Comparison of ENCODE assay signal across 1 cellular context in the genomic region with DNA sequence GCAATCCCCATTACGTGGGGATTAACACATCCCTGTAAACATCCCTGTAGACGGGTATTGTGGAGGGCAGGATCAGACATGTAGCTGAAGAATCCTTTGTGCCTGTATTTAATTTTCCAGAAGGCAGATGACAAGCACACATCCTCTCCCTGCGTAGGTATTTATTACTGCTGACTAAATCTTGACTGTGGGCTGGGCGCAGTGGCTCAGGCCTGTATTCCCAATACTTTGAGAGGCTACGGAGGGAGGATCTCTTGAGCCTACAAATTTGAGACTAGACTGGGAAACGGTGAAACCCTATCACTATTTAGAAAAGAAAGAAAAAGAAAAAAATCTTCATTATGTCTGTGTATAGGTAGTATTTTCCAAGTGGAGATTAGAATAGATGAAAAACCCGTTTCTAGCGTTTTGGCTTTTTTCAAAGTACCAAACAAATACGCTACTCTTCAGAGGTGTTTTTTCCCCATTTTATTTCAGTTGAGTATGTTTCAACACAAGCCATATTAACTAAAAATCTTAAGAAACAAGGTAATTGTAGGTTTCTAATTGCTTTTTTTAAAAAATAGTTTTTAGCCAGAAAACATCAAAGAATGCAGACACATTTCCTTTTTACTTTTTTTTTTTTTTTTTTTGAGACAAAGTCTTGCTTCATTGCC.
A peak's percentile ranks its signal among the peaks of the same experiment; 100 is the strongest.
TF ChIP-seq lines count a peak whose summit lies in the region.

No MANE protein-coding gene starts in this region.

TF ChIP-seq in HEK293, 187 proteins besides CTCF, POLR2A, EP300 and RAD21 (continued from another document):
- TF ChIP-seq, protein P1, sequence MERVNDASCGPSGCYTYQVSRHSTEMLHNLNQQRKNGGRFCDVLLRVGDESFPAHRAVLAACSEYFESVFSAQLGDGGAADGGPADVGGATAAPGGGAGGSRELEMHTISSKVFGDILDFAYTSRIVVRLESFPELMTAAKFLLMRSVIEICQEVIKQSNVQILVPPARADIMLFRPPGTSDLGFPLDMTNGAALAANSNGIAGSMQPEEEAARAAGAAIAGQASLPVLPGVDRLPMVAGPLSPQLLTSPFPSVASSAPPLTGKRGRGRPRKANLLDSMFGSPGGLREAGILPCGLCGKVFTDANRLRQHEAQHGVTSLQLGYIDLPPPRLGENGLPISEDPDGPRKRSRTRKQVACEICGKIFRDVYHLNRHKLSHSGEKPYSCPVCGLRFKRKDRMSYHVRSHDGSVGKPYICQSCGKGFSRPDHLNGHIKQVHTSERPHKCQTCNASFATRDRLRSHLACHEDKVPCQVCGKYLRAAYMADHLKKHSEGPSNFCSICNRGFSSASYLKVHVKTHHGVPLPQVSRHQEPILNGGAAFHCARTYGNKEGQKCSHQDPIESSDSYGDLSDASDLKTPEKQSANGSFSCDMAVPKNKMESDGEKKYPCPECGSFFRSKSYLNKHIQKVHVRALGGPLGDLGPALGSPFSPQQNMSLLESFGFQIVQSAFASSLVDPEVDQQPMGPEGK (tag by site-specific recombination; IDR thresholded peaks at IDR 0.05) = 0 out of 2 replicates have a peak, but pooled peaks have one; percentile 10
- TF ChIP-seq ZSCAN16 (tag by site-specific recombination; IDR thresholded peaks at IDR 0.05) (no peak), ZIC2 (tag by site-specific recombination; IDR thresholded peaks at IDR 0.05) (no peak), ZFP37 (tag by site-specific recombination; IDR thresholded peaks at IDR 0.05) (no peak), ZNF350 (tag by site-specific recombination; IDR thresholded peaks at IDR 0.05) (no peak), ZEB2 (tag by site-specific recombination; IDR thresholded peaks at IDR 0.05) (peak; percentile 51), ZBTB17 (tag by site-specific recombination; IDR thresholded peaks at IDR 0.05) (peak; percentile 95), ZNF2 (tag by site-specific recombination; IDR thresholded peaks at IDR 0.05) (no peak), SP2 (tag by site-specific recombination; IDR thresholded peaks at IDR 0.05) (peak; percentile 69)
- TF ChIP-seq, protein P2, sequence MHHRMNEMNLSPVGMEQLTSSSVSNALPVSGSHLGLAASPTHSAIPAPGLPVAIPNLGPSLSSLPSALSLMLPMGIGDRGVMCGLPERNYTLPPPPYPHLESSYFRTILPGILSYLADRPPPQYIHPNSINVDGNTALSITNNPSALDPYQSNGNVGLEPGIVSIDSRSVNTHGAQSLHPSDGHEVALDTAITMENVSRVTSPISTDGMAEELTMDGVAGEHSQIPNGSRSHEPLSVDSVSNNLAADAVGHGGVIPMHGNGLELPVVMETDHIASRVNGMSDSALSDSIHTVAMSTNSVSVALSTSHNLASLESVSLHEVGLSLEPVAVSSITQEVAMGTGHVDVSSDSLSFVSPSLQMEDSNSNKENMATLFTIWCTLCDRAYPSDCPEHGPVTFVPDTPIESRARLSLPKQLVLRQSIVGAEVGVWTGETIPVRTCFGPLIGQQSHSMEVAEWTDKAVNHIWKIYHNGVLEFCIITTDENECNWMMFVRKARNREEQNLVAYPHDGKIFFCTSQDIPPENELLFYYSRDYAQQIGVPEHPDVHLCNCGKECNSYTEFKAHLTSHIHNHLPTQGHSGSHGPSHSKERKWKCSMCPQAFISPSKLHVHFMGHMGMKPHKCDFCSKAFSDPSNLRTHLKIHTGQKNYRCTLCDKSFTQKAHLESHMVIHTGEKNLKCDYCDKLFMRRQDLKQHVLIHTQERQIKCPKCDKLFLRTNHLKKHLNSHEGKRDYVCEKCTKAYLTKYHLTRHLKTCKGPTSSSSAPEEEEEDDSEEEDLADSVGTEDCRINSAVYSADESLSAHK (tag by site-specific recombination; IDR thresholded peaks at IDR 0.05) = 0 out of 2 replicates have a peak, but pooled peaks have one; percentile 9
- TF ChIP-seq, protein P3, sequence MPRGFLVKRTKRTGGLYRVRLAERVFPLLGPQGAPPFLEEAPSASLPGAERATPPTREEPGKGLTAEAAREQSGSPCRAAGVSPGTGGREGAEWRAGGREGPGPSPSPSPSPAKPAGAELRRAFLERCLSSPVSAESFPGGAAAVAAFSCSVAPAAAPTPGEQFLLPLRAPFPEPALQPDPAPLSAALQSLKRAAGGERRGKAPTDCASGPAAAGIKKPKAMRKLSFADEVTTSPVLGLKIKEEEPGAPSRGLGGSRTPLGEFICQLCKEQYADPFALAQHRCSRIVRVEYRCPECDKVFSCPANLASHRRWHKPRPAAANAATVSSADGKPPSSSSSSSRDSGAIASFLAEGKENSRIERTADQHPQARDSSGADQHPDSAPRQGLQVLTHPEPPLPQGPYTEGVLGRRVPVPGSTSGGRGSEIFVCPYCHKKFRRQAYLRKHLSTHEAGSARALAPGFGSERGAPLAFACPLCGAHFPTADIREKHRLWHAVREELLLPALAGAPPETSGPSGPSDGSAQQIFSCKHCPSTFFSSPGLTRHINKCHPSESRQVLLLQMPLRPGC (tag by site-specific recombination; IDR thresholded peaks at IDR 0.05) = peak; percentile 94
